8 cellular contexts compared by ENCODE assay signal in genomic region chr17:75778861-75779249, GRCh38. TPM values are rescaled to one million over a fixed set of nuclear protein-coding genes. Genes with fewer than 3 reads are reported as not detected.
DNase-seq lines count a peak whose midpoint lies in the region; ATAC-seq and TF ChIP-seq lines count a peak whose summit lies in the region.

No MANE protein-coding gene starts in this region.

- H3K9me2 ChIP-seq in OCI-LY1 (ENCODE audit: low read depth, low read length), result no peaks in the 10 kb centered on the region

- H3K36me3 ChIP-seq in OCI-LY1 (ENCODE audit: insufficient read depth, low read length), result peaks cover 35% of the 10 kb centered on the region
- H3K36me3 ChIP-seq in lower lobe of right lung, result peaks cover 50% of the 10 kb centered on the region
- peaks cover 31% of the 10 kb centered on the region for H3K36me3 ChIP-seq in thymus (ENCODE audit: control insufficient read depth, insufficient read depth)

- peaks cover 43% of the 10 kb centered on the region for H3K4me1 ChIP-seq in OCI-LY1 (ENCODE audit: insufficient read depth, low read length, severe bottlenecking)
- peaks cover 47% of the 10 kb centered on the region for H3K4me1 ChIP-seq in lower lobe of right lung
- H3K4me1 ChIP-seq in thymus (ENCODE audit: control insufficient read depth, insufficient read depth, low read length), result peaks cover 11% of the 10 kb centered on the region

- peaks cover 15% of the 10 kb centered on the region for H3K79me2 ChIP-seq in OCI-LY1 (ENCODE audit: insufficient read depth, low read length)

- H2AFZ ChIP-seq in OCI-LY1 (ENCODE audit: low read length), result no peak overlapping the region

- ATAC-seq in HG02623 (IDR thresholded peaks at IDR 0.05; ENCODE audit: unreplicated experiment) (peak; percentile 6), lower lobe of right lung (peak; percentile 6 to 26), GM21390 (IDR thresholded peaks at IDR 0.05; ENCODE audit: unreplicated experiment) (no peak)

- H3K9me3 ChIP-seq in OCI-LY1 (ENCODE audit: low read length) (no peaks in the 10 kb centered on the region), lower lobe of right lung (no peaks in the 10 kb centered on the region), thymus (ENCODE audit: control insufficient read depth) (no peaks in the 10 kb centered on the region)

- H3K4me3 ChIP-seq in OCI-LY1 (ENCODE audit: low read depth, low read length, poor library complexity, severe bottlenecking) (peak overlapping the region; percentile 95), lower lobe of right lung (peak overlapping the region; percentile 97), thymus (ENCODE audit: low read length) (peak overlapping the region; percentile 76)

- intact Hi-C loops in lower lobe of right lung (cut with DNase I), result no loop called here

- peak; percentile 68 for TF ChIP-seq CTCF in OCI-LY1 (IDR thresholded peaks at IDR 0.05; ENCODE audit: low read length)
- peak; percentile 50 for TF ChIP-seq CTCF in lower lobe of right lung (IDR thresholded peaks at IDR 0.05)

- DNase-seq in SIG-M5 treated with dmso at 0.1 percent for 504 hours (lab: John Stamatoyannopoulos, UW; ENCODE audit: unreplicated experiment) (peak; percentile 74), SIG-M5 (lab: John Stamatoyannopoulos, UW) (no peak), caudate nucleus (lab: John Stamatoyannopoulos, UW) (peak in 3 of 61 donors; percentile 59 to 68 (median 61)), lower lobe of right lung (peak; percentile 78)

- H3K27me3 ChIP-seq in OCI-LY1 (ENCODE audit: insufficient read depth, low read length) (no peaks in the 10 kb centered on the region), lower lobe of right lung (ENCODE audit: low read depth) (no peaks in the 10 kb centered on the region), thymus (ENCODE audit: control insufficient read depth, insufficient read depth) (no peaks in the 10 kb centered on the region)

- H3K4me2 ChIP-seq in OCI-LY1 (ENCODE audit: low read length), result peak overlapping the region; percentile 92

- peak overlapping the region; percentile 75 for H3K27ac ChIP-seq in OCI-LY1 (ENCODE audit: low read depth, low read length, poor library complexity, severe bottlenecking)
- peak overlapping the region; percentile 94 for H3K27ac ChIP-seq in caudate nucleus (ENCODE audit: low read depth, low read length)
- H3K27ac ChIP-seq in lower lobe of right lung, result peak overlapping the region; percentile 98
- peak overlapping the region; percentile 99 for H3K27ac ChIP-seq in thymus (ENCODE audit: low read depth)

- peak overlapping the region; percentile 91 for H3K9ac ChIP-seq in OCI-LY1 (ENCODE audit: low read length)

- WGBS in thymus, result under 1% methylated on average over 38 of the region's 38 CpGs

- peaks cover 19% of the 10 kb centered on the region for H3F3A ChIP-seq in OCI-LY1 (ENCODE audit: insufficient read depth, low read length)

- no peaks in the 10 kb centered on the region for H4K20me1 ChIP-seq in OCI-LY1 (ENCODE audit: insufficient read depth, low read length)

RNA-seq across cellular contexts. Expression of gene UNK, which starts 5.8 kb away (rescaled TPM):
- 31.1 TPM for total RNA-seq in lower lobe of right lung
- 31.6 TPM for polyA plus RNA-seq in thymus

RNA-seq across cellular contexts. Expression of gene GALK1, which starts 13.9 kb away (rescaled TPM):
- total RNA-seq in lower lobe of right lung, result 34.0 TPM
- polyA plus RNA-seq in thymus, result 32.6 TPM

RNA-seq across cellular contexts. Expression of gene ITGB4, which starts 57.6 kb away (rescaled TPM):
- 34.7 TPM for total RNA-seq in lower lobe of right lung
- 79.0 TPM for polyA plus RNA-seq in thymus
